Comparison of ENCODE assay signal across 18 cellular contexts in genomic region chr1:30751830-30752650, GRCh38. TPM values are rescaled to one million over a fixed set of nuclear protein-coding genes. Genes with fewer than 3 reads are reported as not detected.
DNase-seq lines count a peak whose midpoint lies in the region; ATAC-seq and TF ChIP-seq lines count a peak whose summit lies in the region.
"Had no signal": no experiment of that assay in that cellular context is flagged by ENCODE, and none has a peak within 500 bp of the region (broad histone marks: within the 10 kb centered on the region; RNA-seq: fewer than 3 reads in every experiment).

No MANE protein-coding gene starts in this region.

- H3K79me1 ChIP-seq in mesenchymal stem cell (replicated peaks; ENCODE audit: low read length, poor library complexity, severe bottlenecking) = no peaks in the 10 kb centered on the region

- H3K9me3 ChIP-seq in CD4-positive, alpha-beta T cell (ENCODE audit: control insufficient read depth, low read length) = no peaks in the 10 kb centered on the region
- H3K9me3 ChIP-seq in mesenchymal stem cell (ENCODE audit: control insufficient read depth, low read length) = no peaks in the 10 kb centered on the region
- H3K9me3 ChIP-seq: lower lobe of right lung, pancreas had no signal

- TF ChIP-seq CTCF in CD4-positive, alpha-beta T cell (IDR thresholded peaks at IDR 0.05) = no peak

- peaks cover 98% of the 10 kb centered on the region for H3K4me1 Mint-ChIP-seq in CD4-positive, alpha-beta T cell (ENCODE audit: low read depth)
- peaks cover 84% of the 10 kb centered on the region for H3K4me1 Mint-ChIP-seq in activated CD8-positive, alpha-beta T cell treated with anti-CD3 and anti-CD28 coated beads, Interleukin-2, amount 10 ng/mL, durations not matched to agents 7 days and 5 days (ENCODE audit: low read depth)

- peak overlapping the region; percentile 74 for H3K4me3 Mint-ChIP-seq in CD4-positive, alpha-beta T cell
- peak overlapping the region; percentile 96 for H3K4me3 Mint-ChIP-seq in activated CD8-positive, alpha-beta T cell treated with anti-CD3 and anti-CD28 coated beads, Interleukin-2, amount 10 ng/mL, durations not matched to agents 7 days and 5 days
- H3K4me3 Mint-ChIP-seq: HFFc6 had no signal

- no peak overlapping the region for H3K23ac ChIP-seq in mesenchymal stem cell (ENCODE audit: low read length in 2 of 2)

- ATAC-seq in CD4-positive, alpha-beta T cell (ENCODE audit: poor library complexity) = no peak
- ATAC-seq in activated CD8-positive, alpha-beta T cell treated with anti-CD3 and anti-CD28 coated beads, Interleukin-2, amount 10 ng/mL, durations not matched to agents 7 days and 5 days = no peak
- ATAC-seq in HG03175 (IDR thresholded peaks at IDR 0.05; ENCODE audit: unreplicated experiment) (no peak), HG03280 (IDR thresholded peaks at IDR 0.05; ENCODE audit: unreplicated experiment) (no peak)
- ATAC-seq: esophagus mucosa, lower lobe of right lung, Panc1, pancreas had no signal

- H4K8ac ChIP-seq in mesenchymal stem cell (ENCODE audit: low read length) = no peak overlapping the region

- H3K9me3 Mint-ChIP-seq in CD4-positive, alpha-beta T cell = no peaks in the 10 kb centered on the region
- H3K9me3 Mint-ChIP-seq in activated CD8-positive, alpha-beta T cell treated with anti-CD3 and anti-CD28 coated beads, Interleukin-2, amount 10 ng/mL, durations not matched to agents 7 days and 5 days (ENCODE audit: insufficient read depth) = no peaks in the 10 kb centered on the region
- H3K9me3 Mint-ChIP-seq: HFFc6 had no signal

- H3K36me3 Mint-ChIP-seq in CD4-positive, alpha-beta T cell (ENCODE audit: low read depth) = peaks cover 77% of the 10 kb centered on the region
- peaks cover 82% of the 10 kb centered on the region for H3K36me3 Mint-ChIP-seq in activated CD8-positive, alpha-beta T cell treated with anti-CD3 and anti-CD28 coated beads, Interleukin-2, amount 10 ng/mL, durations not matched to agents 7 days and 5 days (ENCODE audit: low read depth)

- H3K27me3 ChIP-seq in CD4-positive, alpha-beta T cell (ENCODE audit: control insufficient read depth, insufficient read depth, low read length) = no peaks in the 10 kb centered on the region
- peaks cover 0 to 34% of the 10 kb centered on the region in 2 experiments for H3K27me3 ChIP-seq in mesenchymal stem cell (ENCODE audit: control insufficient read depth in 1 of 2, insufficient read depth in 1 of 2, low read length in 2 of 2)
- H3K27me3 ChIP-seq: pancreas had no signal

- H2AK5ac ChIP-seq in mesenchymal stem cell (ENCODE audit: low read length, severe bottlenecking) = no peak overlapping the region

- no peak overlapping the region for H3K9ac ChIP-seq in mesenchymal stem cell (ENCODE audit: low read length)

- H3K18ac ChIP-seq in mesenchymal stem cell (ENCODE audit: low read depth in 1 of 2, low read length in 2 of 2) = peak overlapping the region in 1 of 2 experiments; percentile 34

- H2AFZ ChIP-seq in mesenchymal stem cell (ENCODE audit: low read depth, low read length) = no peak overlapping the region

- WGBS in mesenchymal stem cell = 80% methylated on average over 8 of the region's 8 CpGs

- H2BK5ac ChIP-seq in mesenchymal stem cell (ENCODE audit: low read depth, low read length, poor library complexity, severe bottlenecking) = no peak overlapping the region

- DNase-seq in CD4-positive, alpha-beta T cell = no peak
- no peak for DNase-seq in activated CD8-positive, alpha-beta T cell treated with anti-CD3 and anti-CD28 coated beads, Interleukin-2, amount 10 ng/mL, durations not matched to agents 7 days and 5 days
- DNase-seq in mesenchymal stem cell = no peak
- no peak for DNase-seq in NCI-H2227 treated with DMSO at 0.1 percent for 48 hours (lab: John Stamatoyannopoulos, UW)
- no peak for DNase-seq in CD1c-positive myeloid dendritic cell (ENCODE audit: extremely low spot score)
- DNase-seq: caudate nucleus; HFFc6; KG1; lower lobe of right lung; NCI-H2171 treated with DMSO at 0.1 percent for 48 hours; stimulated activated CD4-positive, alpha-beta T cell treated with anti-CD3 and anti-CD28 coated beads, Interleukin-1b, Interleukin-23, amount 100 ng/mL, for 48 hours had no signal

- no peak overlapping the region for H3K4me2 ChIP-seq in mesenchymal stem cell (ENCODE audit: low read length, poor library complexity, severe bottlenecking)

- H2BK12ac ChIP-seq in mesenchymal stem cell (ENCODE audit: low read length in 2 of 2) = peak overlapping the region; percentile 16 to 45

- POLR2A ChIA-PET in CD4-positive, alpha-beta T cell (lab: Charles Lee) = interaction anchor here (2.0 to 13.4 kb wide), 3 partner anchors 5 to 19 kb away, joined by 10 to 457 read pairs (median 457); partner anchors contain the start of gene LAPTM5
- POLR2A ChIA-PET in activated CD8-positive, alpha-beta T cell treated with anti-CD3 and anti-CD28 coated beads, Interleukin-2, amount 10 ng/mL, durations not matched to agents 7 days and 5 days (lab: Charles Lee) = interaction anchor here (1.1 to 16.2 kb wide), 4 partner anchors 8 to 16 kb away, joined by 3 to 290 read pairs (median 4); partner anchors contain the start of gene LAPTM5

- intact Hi-C loops in CD4-positive, alpha-beta T cell (cut with DNase I, micrococcal nuclease) = no loop called here

- H4K91ac ChIP-seq in mesenchymal stem cell (ENCODE audit: low read length) = no peak overlapping the region

- H3K27me3 Mint-ChIP-seq in CD4-positive, alpha-beta T cell = no peaks in the 10 kb centered on the region
- no peaks in the 10 kb centered on the region for H3K27me3 Mint-ChIP-seq in activated CD8-positive, alpha-beta T cell treated with anti-CD3 and anti-CD28 coated beads, Interleukin-2, amount 10 ng/mL, durations not matched to agents 7 days and 5 days (ENCODE audit: low read depth)

- no peaks in the 10 kb centered on the region for H3K36me3 ChIP-seq in mesenchymal stem cell (ENCODE audit: control insufficient read depth in 1 of 2, insufficient read depth in 2 of 2, low read depth in 1 of 2, low read length in 2 of 2)
- H3K36me3 ChIP-seq: lower lobe of right lung, pancreas had no signal

- H2BK15ac ChIP-seq in mesenchymal stem cell (ENCODE audit: low read depth, poor library complexity, severe bottlenecking) = no peak overlapping the region

- CTCF ChIA-PET in CD4-positive, alpha-beta T cell (lab: Charles Lee) = interaction anchor here (1.6 kb wide), 1 partner anchor 28 kb away, joined by 7 read pairs; no protein-coding TSS in a partner anchor
- CTCF ChIA-PET in activated CD8-positive, alpha-beta T cell treated with anti-CD3 and anti-CD28 coated beads, Interleukin-2, amount 10 ng/mL, durations not matched to agents 7 days and 5 days (lab: Charles Lee) = interaction anchor here (0.7 to 8.2 kb wide), 5 partner anchors 8 to 32 kb away, joined by 3 to 103 read pairs (median 18); no protein-coding TSS in a partner anchor

- H3K27ac ChIP-seq in CD4-positive, alpha-beta T cell (ENCODE audit: low read depth, low read length) = peak overlapping the region; percentile 97
- H3K27ac ChIP-seq in mesenchymal stem cell (ENCODE audit: low read length, poor library complexity, severe bottlenecking) = no peak overlapping the region
- H3K27ac ChIP-seq: C4-2B, pancreas had no signal

- no peak overlapping the region for H3K4me3 ChIP-seq in mesenchymal stem cell (ENCODE audit: insufficient read depth in 1 of 2, low read depth in 1 of 2, low read length in 2 of 2)
- H3K4me3 ChIP-seq: pancreas had no signal

- peak overlapping the region; percentile 96 for H3K27ac Mint-ChIP-seq in CD4-positive, alpha-beta T cell
- peak overlapping the region; percentile 89 for H3K27ac Mint-ChIP-seq in activated CD8-positive, alpha-beta T cell treated with anti-CD3 and anti-CD28 coated beads, Interleukin-2, amount 10 ng/mL, durations not matched to agents 7 days and 5 days
- H3K27ac Mint-ChIP-seq: HFFc6 had no signal

- TF ChIP-seq POLR2A in GM15510 (IDR thresholded peaks at IDR 0.05; ENCODE audit: borderline replicate concordance, extremely low read depth, insufficient read length) = peak; percentile 22

- H3K4me1 ChIP-seq in mesenchymal stem cell (ENCODE audit: control insufficient read depth, insufficient read depth, low read depth, low read length) = peaks cover 31% of the 10 kb centered on the region
- H3K4me1 ChIP-seq: pancreas had no signal

- H3K4ac ChIP-seq in mesenchymal stem cell (ENCODE audit: low read depth in 1 of 2, low read length in 2 of 2) = peak overlapping the region in 1 of 2 experiments; percentile 36

- H2BK120ac ChIP-seq in mesenchymal stem cell (ENCODE audit: low read depth, low read length) = no peak overlapping the region

- H3K14ac ChIP-seq in mesenchymal stem cell (ENCODE audit: low read length in 2 of 2) = no peak overlapping the region

RNA-seq across cellular contexts. Expression of gene LAPTM5, which starts 5.5 kb away (rescaled TPM):
- 100 to 1,000 TPM; 625 to 642 TPM for total RNA-seq in CD4-positive, alpha-beta T cell
- 100 to 1,000 TPM; 407 to 413 TPM for total RNA-seq in activated CD8-positive, alpha-beta T cell treated with anti-CD3 and anti-CD28 coated beads, Interleukin-2, amount 10 ng/mL, durations not matched to agents 7 days and 5 days
- 0.97 TPM for polyA plus RNA-seq in mesenchymal stem cell (2013, experiment 1 of 2)
- polyA plus RNA-seq in mesenchymal stem cell (2013, experiment 2 of 2) = 0.95 TPM

RNA-seq across cellular contexts. Expression of gene MATN1, which starts 28.7 kb away (rescaled TPM):
- 1 to 10 TPM; 2.5 to 2.7 TPM for total RNA-seq in CD4-positive, alpha-beta T cell
- not detected for total RNA-seq in activated CD8-positive, alpha-beta T cell treated with anti-CD3 and anti-CD28 coated beads, Interleukin-2, amount 10 ng/mL, durations not matched to agents 7 days and 5 days
- polyA plus RNA-seq in mesenchymal stem cell (2013, experiment 1 of 2) = 0.03 TPM
- 0.04 TPM for polyA plus RNA-seq in mesenchymal stem cell (2013, experiment 2 of 2)
- total RNA-seq: esophagus mucosa, lower lobe of right lung had no signal
